In the genomic region with DNA sequence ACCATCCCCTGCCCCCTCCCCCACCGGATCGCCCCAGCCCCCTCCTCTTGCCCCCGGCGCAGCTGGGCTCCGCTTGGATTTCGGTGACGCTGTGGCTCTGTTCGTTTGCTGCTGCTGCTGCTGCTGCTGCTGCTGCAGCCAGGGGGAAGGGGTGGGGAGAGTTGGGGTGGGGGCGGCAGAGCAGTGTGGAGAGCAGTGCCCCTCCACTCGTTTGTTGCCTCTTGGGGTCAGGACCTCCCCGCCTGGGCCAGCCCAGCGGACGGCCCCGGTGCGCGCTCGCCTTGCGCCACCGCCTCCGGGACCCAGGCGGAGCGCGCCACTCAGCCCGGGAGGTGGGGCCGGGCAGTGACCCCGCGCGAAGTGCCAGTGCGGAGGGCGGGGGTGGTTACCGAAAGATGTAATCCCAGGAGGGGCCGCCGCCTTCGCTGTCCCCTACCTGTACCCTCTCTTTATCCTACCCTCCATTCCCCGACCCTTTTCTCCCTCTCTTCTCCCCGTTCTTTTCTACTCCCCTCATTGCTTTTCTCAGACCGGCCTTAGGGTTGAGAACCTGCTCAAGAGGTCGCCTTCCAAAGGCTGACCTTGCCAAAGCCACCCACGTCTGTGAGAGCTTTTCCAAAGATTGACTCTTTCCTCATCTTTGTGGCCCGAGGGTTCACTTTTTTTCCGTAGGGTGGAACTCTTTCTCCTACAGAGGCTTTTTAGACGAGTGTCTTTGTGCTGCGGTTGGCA, we compare ENCODE assay signal across 8 cellular contexts.
DNase-seq lines count a peak whose midpoint lies in the region; ATAC-seq, FAIRE-seq and TF ChIP-seq lines count a peak whose summit lies in the region.

No MANE protein-coding gene starts in this region.

- peak overlapping the region; percentile 10 for H3K4me3 ChIP-seq in bronchial epithelial cell (ENCODE audit: low read depth, low read length)

- no peak for ATAC-seq in GM19324 (IDR thresholded peaks at IDR 0.05; ENCODE audit: low FRiP score, unreplicated experiment)

- no peak for DNase-seq in activated CD4-positive, alpha-beta T cell treated with anti-CD3 and anti-CD28 coated beads, Interleukin-2, amount 10 ng/mL, durations not matched to agents 7 days and 5 days
- DNase-seq in activated CD4-positive, alpha-beta T cell treated with anti-CD3 and anti-CD28 coated beads for 48 hours, result no peak
- peak; percentile 51 for DNase-seq in HuH-7.5 (ENCODE audit: low spot score)
- no peak for DNase-seq in bronchial epithelial cell (ENCODE audit: low read depth)
- peak; percentile 35 to 43 for DNase-seq in mesothelial cell of epicardium (ENCODE audit: low spot score in 2 of 2, unreplicated experiment in 2 of 2)
- DNase-seq in GDM1 (lab: John Stamatoyannopoulos, UW), result no peak
- DNase-seq in NCI-H1048 (lab: John Stamatoyannopoulos, UW), result no peak

- peaks cover 53% of the 10 kb centered on the region for H3K27me3 Mint-ChIP-seq in activated CD4-positive, alpha-beta T cell treated with anti-CD3 and anti-CD28 coated beads, Interleukin-2, amount 10 ng/mL, durations not matched to agents 7 days and 5 days
- no peaks in the 10 kb centered on the region for H3K27me3 Mint-ChIP-seq in mesothelial cell of epicardium (ENCODE audit: low read depth)

- H3K9me3 Mint-ChIP-seq in activated CD4-positive, alpha-beta T cell treated with anti-CD3 and anti-CD28 coated beads, Interleukin-2, amount 10 ng/mL, durations not matched to agents 7 days and 5 days, result no peaks in the 10 kb centered on the region
- H3K9me3 Mint-ChIP-seq in mesothelial cell of epicardium, result no peaks in the 10 kb centered on the region

- H3K27me3 ChIP-seq in bronchial epithelial cell (ENCODE audit: control insufficient read depth, insufficient read depth, low read length), result peaks cover 8% of the 10 kb centered on the region

- no peak for FAIRE-seq in bronchial epithelial cell (lab: Jason Lieb, UNC)

- peaks cover 7% of the 10 kb centered on the region for H3K4me1 Mint-ChIP-seq in activated CD4-positive, alpha-beta T cell treated with anti-CD3 and anti-CD28 coated beads, Interleukin-2, amount 10 ng/mL, durations not matched to agents 7 days and 5 days
- peaks cover 23% of the 10 kb centered on the region for H3K4me1 Mint-ChIP-seq in mesothelial cell of epicardium

- POLR2A ChIA-PET in activated CD4-positive, alpha-beta T cell treated with anti-CD3 and anti-CD28 coated beads, Interleukin-2, amount 10 ng/mL, durations not matched to agents 7 days and 5 days (lab: Charles Lee), result no interaction called here

- peak overlapping the region; percentile 62 for H3K4me3 Mint-ChIP-seq in activated CD4-positive, alpha-beta T cell treated with anti-CD3 and anti-CD28 coated beads, Interleukin-2, amount 10 ng/mL, durations not matched to agents 7 days and 5 days
- peak overlapping the region; percentile 92 for H3K4me3 Mint-ChIP-seq in mesothelial cell of epicardium

- H3K36me3 ChIP-seq in bronchial epithelial cell (ENCODE audit: control insufficient read depth, insufficient read depth, low read length), result no peaks in the 10 kb centered on the region

- CTCF ChIA-PET in activated CD4-positive, alpha-beta T cell treated with anti-CD3 and anti-CD28 coated beads, Interleukin-2, amount 10 ng/mL, durations not matched to agents 7 days and 5 days (lab: Charles Lee), result no interaction called here

- no peaks in the 10 kb centered on the region for H3K36me3 Mint-ChIP-seq in activated CD4-positive, alpha-beta T cell treated with anti-CD3 and anti-CD28 coated beads, Interleukin-2, amount 10 ng/mL, durations not matched to agents 7 days and 5 days (ENCODE audit: low read depth)
- H3K36me3 Mint-ChIP-seq in mesothelial cell of epicardium, result no peaks in the 10 kb centered on the region

- TF ChIP-seq CTCF in bronchial epithelial cell (IDR thresholded peaks at IDR 0.05; ENCODE audit: insufficient read depth, low read length, severe bottlenecking) (no peak), mesothelial cell of epicardium (IDR thresholded peaks at IDR 0.05; ENCODE audit: unreplicated experiment) (no peak)

- no peak overlapping the region for H3K27ac Mint-ChIP-seq in activated CD4-positive, alpha-beta T cell treated with anti-CD3 and anti-CD28 coated beads, Interleukin-2, amount 10 ng/mL, durations not matched to agents 7 days and 5 days
- H3K27ac Mint-ChIP-seq in mesothelial cell of epicardium, result peak overlapping the region; percentile 97

Comparison
In these comparisons a context has a peak if more than half of its experiments do, and no peak if none do; other contexts are left out.
1. DNase-seq: peak in HuH-7.5 (single experiment) and mesothelial cell of epicardium (2 of 2); none in activated CD4-positive, alpha-beta T cell treated with anti-CD3 and anti-CD28 coated beads, Interleukin-2, amount 10 ng/mL, durations not matched to agents 7 days and 5 days (single experiment), activated CD4-positive, alpha-beta T cell treated with anti-CD3 and anti-CD28 coated beads for 48 hours (single experiment), bronchial epithelial cell (single experiment), GDM1 (single experiment) and NCI-H1048 (single experiment).